8 cellular contexts compared by ENCODE assay signal in genomic region chr10:70232859-70233108, GRCh38. TPM values are rescaled to one million over a fixed set of nuclear protein-coding genes. Genes with fewer than 3 reads are reported as not detected.
DNase-seq lines count a peak whose midpoint lies in the region; ATAC-seq, FAIRE-seq and TF ChIP-seq lines count a peak whose summit lies in the region.

No MANE protein-coding gene starts in this region.

- H3K79me2 ChIP-seq in GM12878 (ENCODE audit: control insufficient read depth, insufficient read depth, low read length): peaks cover 54% of the 10 kb centered on the region

- peak overlapping the region; percentile 90 for H3K9ac ChIP-seq in GM12878 (ENCODE audit: control insufficient read depth, insufficient read depth, low read length)

- RAD21 ChIA-PET in GM12878 (lab: Charles Lee; ENCODE audit: unreplicated experiment): interaction anchor here (1.2 to 18.9 kb wide), 7 partner anchors 10 to 128 kb away, joined by 3 to 675 read pairs (median 11); partner anchors contain the start of gene TYSND1

- FAIRE-seq in GM12878 (lab: Jason Lieb, UNC): no peak

- peaks cover 3% of the 10 kb centered on the region for H3K4me1 Mint-ChIP-seq in memory B cell

- H3K27ac Mint-ChIP-seq in memory B cell: peak overlapping the region; percentile 71

- WGBS in GM12878 (ENCODE audit: insufficient coverage, insufficient replicate concordance, low lambda C conversion rate, missing lambda C conversion rate): 0% methylated on average over 18 of the region's 18 CpGs

- H3K4me3 ChIP-seq in GM12878 (peak overlapping the region; percentile 93), uterus (peak overlapping the region; percentile 46 to 91)

- H3K4me1 ChIP-seq in GM12878 (ENCODE audit: control insufficient read depth, insufficient read depth, low read length): no peaks in the 10 kb centered on the region
- peaks cover 0 to 8% of the 10 kb centered on the region in 2 donors for H3K4me1 ChIP-seq in uterus

- H3K36me3 Mint-ChIP-seq in memory B cell: no peaks in the 10 kb centered on the region

- intact Hi-C loops in GM12878 (cut with micrococcal nuclease; ENCODE audit: unreplicated experiment): loop anchor here (5.0 kb wide), 1 partner anchor 40 kb away; no protein-coding TSS in a partner anchor
- intact Hi-C loops in uterus (cut with DNase I; ENCODE audit: low total_unique reads): no loop called here

- TF ChIP-seq EP300 in GM12878 (IDR thresholded peaks at IDR 0.05; ENCODE audit: borderline replicate concordance in 1 of 2, control insufficient read depth in 1 of 2, low read depth in 2 of 2, low read length in 2 of 2): no peak

- POLR2A ChIA-PET in GM12878 (lab: Charles Lee): interaction anchor here (0.6 to 4.3 kb wide), 14 partner anchors 9 to 949 kb away, joined by 3 to 24 read pairs (median 4); partner anchors contain the start of genes SAR1A and TYSND1

- CTCF ChIA-PET in GM12878 (lab: Yijun Ruan, JAX): interaction anchor here (0.6 to 4.3 kb wide), 14 partner anchors 9 to 131 kb away, joined by 3 to 56 read pairs (median 6); partner anchors contain the start of gene TYSND1

- H3K27ac ChIP-seq in GM12878 (ENCODE audit: control insufficient read depth, insufficient read depth) (peak overlapping the region; percentile 76), uterus (peak overlapping the region; percentile 77 to 81)

- H3K9me3 ChIP-seq in GM12878 (replicated peaks; ENCODE audit: control insufficient read depth, insufficient read depth, low read length) (no peaks in the 10 kb centered on the region), uterus (no peaks in the 10 kb centered on the region)

- peak overlapping the region; percentile 95 for H3K4me3 Mint-ChIP-seq in memory B cell

- H3K27me3 Mint-ChIP-seq in memory B cell: no peaks in the 10 kb centered on the region

- DNase-seq in stimulated activated CD4-positive, alpha-beta T cell treated with anti-CD3 and anti-CD28 coated beads, Interleukin-1b, Interleukin-23, amount 100 ng/mL, for 48 hours: peak; percentile 6
- DNase-seq in stimulated activated CD4-positive, alpha-beta T cell treated with anti-CD3 and anti-CD28 coated beads, Interleukin-4, amount 100 ng/mL, for 24 hours: no peak
- DNase-seq in GM12878 (ENCODE audit: low read depth, low spot score): no peak
- DNase-seq in memory B cell (ENCODE audit: low spot score in 2 of 2): no peak
- no peak for DNase-seq in uterus
- DNase-seq in epidermal melanocyte (ENCODE audit: insufficient read length, low spot score): no peak
- DNase-seq in DMS114 treated with DMSO at 0.1 percent for 48 hours (lab: John Stamatoyannopoulos, UW; ENCODE audit: unreplicated experiment): no peak

- H4K20me1 ChIP-seq in GM12878 (ENCODE audit: control insufficient read depth, insufficient read depth): no peaks in the 10 kb centered on the region

- H3K36me3 ChIP-seq in GM12878 (ENCODE audit: control insufficient read depth in 2 of 2, insufficient read depth in 2 of 2, low read length in 1 of 2) (peaks cover 0 to 14% of the 10 kb centered on the region in 2 experiments; a peak in 2 of 4 replicates), uterus (no peaks in the 10 kb centered on the region)

- SMC1A ChIA-PET in GM12878 (lab: Charles Lee; ENCODE audit: uncharacterized antibody, unreplicated experiment): interaction anchor here (1.0 to 3.5 kb wide), 15 partner anchors 10 to 140 kb away, joined by 3 to 48 read pairs (median 8); no protein-coding TSS in a partner anchor

- no peaks in the 10 kb centered on the region for H3K9me3 Mint-ChIP-seq in memory B cell

- no TSS peak for BruUV-seq in GM12878 (replicated peaks; lab: Mats Ljungman, UMichigan)

- ATAC-seq in GM12878 (no peak), memory B cell (ENCODE audit: low read depth) (no peak), GM19463 (IDR thresholded peaks at IDR 0.05; ENCODE audit: unreplicated experiment) (no peak)

- TF ChIP-seq POLR2A in GM12878 (IDR thresholded peaks at IDR 0.05; ENCODE audit: low read depth, low read length): no peak
- TF ChIP-seq POLR2A in uterus (IDR thresholded peaks at IDR 0.05): no peak

- H2AFZ ChIP-seq in GM12878 (ENCODE audit: control insufficient read depth, low read depth, low read length): peak overlapping the region; percentile 57

- no peak for TF ChIP-seq RAD21 in GM12878 (IDR thresholded peaks at IDR 0.05; ENCODE audit: insufficient read depth, low read depth, low read length)

- TF ChIP-seq CTCF in GM12878 (IDR thresholded peaks at IDR 0.05 in 2 of 3, conservative IDR thresholded peaks at IDR 0.05 in 1 of 3; ENCODE audit: control insufficient read depth in 2 of 3, extremely low read depth in 1 of 3, insufficient read depth in 1 of 3, low read depth in 3 of 3, low read length in 3 of 3) (no peak), uterus (IDR thresholded peaks at IDR 0.05) (no peak)

- peak overlapping the region; percentile 80; the same call in 1 of the 2 replicates for H3K4me2 ChIP-seq in GM12878 (ENCODE audit: control insufficient read depth, insufficient read depth)

- in situ Hi-C loops in GM12878 (cut with MboI): no loop called here

- H3K27me3 ChIP-seq in GM12878 (replicated peaks in 1 of 2; ENCODE audit: control insufficient read depth in 2 of 2, insufficient read depth in 2 of 2, low read length in 1 of 2) (no peaks in the 10 kb centered on the region), uterus (no peaks in the 10 kb centered on the region)

TF ChIP-seq in GM12878, 131 proteins besides CTCF, POLR2A, EP300 and RAD21:
- TF ChIP-seq NBN (IDR thresholded peaks at IDR 0.05): 0 out of 2 replicates have a peak, but pooled peaks have one; percentile 3
- TF ChIP-seq, protein P1, sequence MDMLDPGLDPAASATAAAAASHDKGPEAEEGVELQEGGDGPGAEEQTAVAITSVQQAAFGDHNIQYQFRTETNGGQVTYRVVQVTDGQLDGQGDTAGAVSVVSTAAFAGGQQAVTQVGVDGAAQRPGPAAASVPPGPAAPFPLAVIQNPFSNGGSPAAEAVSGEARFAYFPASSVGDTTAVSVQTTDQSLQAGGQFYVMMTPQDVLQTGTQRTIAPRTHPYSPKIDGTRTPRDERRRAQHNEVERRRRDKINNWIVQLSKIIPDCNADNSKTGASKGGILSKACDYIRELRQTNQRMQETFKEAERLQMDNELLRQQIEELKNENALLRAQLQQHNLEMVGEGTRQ (IDR thresholded peaks at IDR 0.05; ENCODE audit: borderline replicate concordance, low read depth, low read length): no peak
TF ChIP-seq in GM12878: peak in this region for 1.

RNA-seq across cellular contexts. Expression of gene PPA1, which starts 0.4 kb away (rescaled TPM):
- 131 and 145 TPM in 2 replicates for total RNA-seq in GM12878 (2013; cell fraction: nucleolus; rRNA removed)
- total RNA-seq in GM12878 (2014; rRNA removed): 297 and 344 TPM in 2 replicates
- 334 and 338 TPM in 2 replicates for total RNA-seq in GM12878 (2014; rRNA removed; fragmentation: Illumina TruSeq; extraction: Trizol)
- total RNA-seq in GM12878 (2021): 254 and 260 TPM in 2 replicates
- 197 TPM for polyA plus RNA-seq in GM12878 (2011; ENCODE audit: low read depth)
- 452 and 655 TPM in 2 replicates for polyA plus RNA-seq in GM12878 (2011; rRNA removed)
- 191 and 218 TPM in 2 replicates for polyA plus RNA-seq in GM12878 (2011; cell fraction: cytosol; rRNA removed)
- polyA plus RNA-seq in GM12878 (2011; cell fraction: nucleus; rRNA removed): 159 and 213 TPM in 2 replicates
- 207 and 266 TPM in 2 replicates for polyA plus RNA-seq in GM12878 (2012)
- 296 and 362 TPM in 2 replicates for polyA plus RNA-seq in GM12878 (2014; fragmentation: Illumina TruSeq; extraction: Trizol)
- polyA plus RNA-seq in GM12878 (2014; fragmentation: Nextera tagmentation; extraction: Ambion mirVana): 100 to 1,000 TPM; 224 to 386 TPM
- polyA plus RNA-seq in GM12878 (2014; rRNA removed): 346 and 396 TPM in 2 replicates
- polyA plus RNA-seq in GM12878 (2016; fragmentation: Nextera tagmentation; extraction: Ambion mirVana): 100 to 1,000 TPM; 353 to 365 TPM
- polyA minus RNA-seq in GM12878 (2011; rRNA and poly(A)+ RNA removed): 181 and 246 TPM in 2 replicates
- 70.8 and 76.2 TPM in 2 replicates for polyA minus RNA-seq in GM12878 (2011; cell fraction: cytosol; rRNA and poly(A)+ RNA removed)
- polyA minus RNA-seq in GM12878 (2011; cell fraction: nucleus; rRNA and poly(A)+ RNA removed): 44.1 and 89.6 TPM in 2 replicates
- 100 to 1,000 TPM in 1 of 4 donors, 10 to 100 TPM in 3; 48.5 to 107 (median 69.8) TPM for total RNA-seq in uterus

RNA-seq across cellular contexts. Expression of gene NPFFR1, which starts 51.0 kb away (rescaled TPM):
- total RNA-seq in GM12878 (2013; cell fraction: nucleolus; rRNA removed): 0.06 and 0.07 TPM in 2 replicates
- total RNA-seq in GM12878 (2014; rRNA removed) (not detected in 2 replicates), GM12878 (2014; rRNA removed; fragmentation: Illumina TruSeq; extraction: Trizol) (not detected in 2 replicates), GM12878 (2021) (not detected in 2 replicates), uterus (1 to 10 TPM in 1 of 4 donors, under 1 TPM in 1, not detected in 2; 0.43 to 2.1 TPM)
- not detected for polyA plus RNA-seq in GM12878 (2011; ENCODE audit: low read depth)
- polyA plus RNA-seq in GM12878 (2011; rRNA removed) (0.01 TPM in 1 of 2 replicates, not detected in the other), GM12878 (2014; fragmentation: Illumina TruSeq; extraction: Trizol) (not detected in 2 replicates), GM12878 (2014; fragmentation: Nextera tagmentation; extraction: Ambion mirVana) (not detected), GM12878 (2014; rRNA removed) (not detected in 2 replicates), GM12878 (2016; fragmentation: Nextera tagmentation; extraction: Ambion mirVana) (under 1 TPM in 1 of 2 experiments, not detected in 1; 0.03 TPM)
- not detected in 2 replicates for polyA plus RNA-seq in GM12878 (2011; cell fraction: cytosol; rRNA removed)
- 0.01 TPM in 1 of 2 replicates, not detected in the other for polyA plus RNA-seq in GM12878 (2011; cell fraction: nucleus; rRNA removed)
- not detected in 2 replicates for polyA plus RNA-seq in GM12878 (2012)
- not detected in 2 replicates for polyA minus RNA-seq in GM12878 (2011; rRNA and poly(A)+ RNA removed)
- polyA minus RNA-seq in GM12878 (2011; cell fraction: cytosol; rRNA and poly(A)+ RNA removed): not detected in 2 replicates
- polyA minus RNA-seq in GM12878 (2011; cell fraction: nucleus; rRNA and poly(A)+ RNA removed): not detected in 2 replicates
